ENCODE assay signal across 1 cellular context in the genomic region with DNA sequence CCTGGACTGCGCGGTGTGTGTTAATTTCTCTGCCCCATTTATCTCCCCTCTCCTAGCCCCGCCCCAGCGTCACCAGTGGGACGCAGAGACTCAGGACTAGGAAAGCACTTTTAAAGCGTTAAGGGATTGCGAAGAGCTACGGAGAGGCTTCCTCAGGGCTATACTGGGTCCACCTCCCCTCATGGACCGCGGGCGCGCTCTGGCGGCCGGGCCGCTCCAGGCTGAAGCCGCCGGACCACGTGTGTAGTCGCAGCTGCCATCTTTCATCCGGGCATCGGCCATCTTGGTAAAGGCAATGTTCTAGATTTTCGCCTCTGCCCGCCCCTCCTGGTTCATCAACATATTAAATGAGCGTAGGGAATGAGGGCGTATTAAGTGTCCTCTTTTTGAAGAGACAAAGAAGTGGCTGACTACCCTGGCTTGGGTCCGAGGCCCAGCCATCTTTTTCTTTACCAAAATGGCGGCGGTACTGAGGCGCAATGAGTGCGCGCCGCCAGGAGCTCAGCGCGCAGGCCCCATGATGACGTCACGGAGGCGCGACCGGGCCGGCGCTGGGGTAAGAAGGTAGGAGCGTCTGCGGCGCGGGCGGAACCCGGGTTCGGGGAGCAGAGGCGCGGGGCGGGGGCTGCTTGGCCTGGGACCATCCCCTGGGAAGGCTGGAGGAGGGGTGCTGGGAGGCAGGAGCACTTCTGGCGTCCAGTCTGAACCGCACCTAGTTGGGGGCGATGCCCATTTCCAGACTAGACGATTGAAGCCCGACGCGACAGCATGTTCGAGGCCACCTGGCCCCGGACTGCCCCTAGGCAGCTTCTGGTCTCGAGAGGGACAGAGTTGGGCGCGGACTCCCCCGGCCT.
TF ChIP-seq lines count a peak whose summit lies in the region.

A gene with protein sequence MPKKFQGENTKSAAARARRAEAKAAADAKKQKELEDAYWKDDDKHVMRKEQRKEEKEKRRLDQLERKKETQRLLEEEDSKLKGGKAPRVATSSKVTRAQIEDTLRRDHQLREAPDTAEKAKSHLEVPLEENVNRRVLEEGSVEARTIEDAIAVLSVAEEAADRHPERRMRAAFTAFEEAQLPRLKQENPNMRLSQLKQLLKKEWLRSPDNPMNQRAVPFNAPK (plus strand): TSS at position 531 of the 854 bp plus-strand sequence. CDS start 3,406 bp downstream, outside the sequence.

TF ChIP-seq in K562, 482 proteins besides CTCF, POLR2A, EP300 and RAD21 (continued from another document and continues in another):
- TF ChIP-seq, protein P1, sequence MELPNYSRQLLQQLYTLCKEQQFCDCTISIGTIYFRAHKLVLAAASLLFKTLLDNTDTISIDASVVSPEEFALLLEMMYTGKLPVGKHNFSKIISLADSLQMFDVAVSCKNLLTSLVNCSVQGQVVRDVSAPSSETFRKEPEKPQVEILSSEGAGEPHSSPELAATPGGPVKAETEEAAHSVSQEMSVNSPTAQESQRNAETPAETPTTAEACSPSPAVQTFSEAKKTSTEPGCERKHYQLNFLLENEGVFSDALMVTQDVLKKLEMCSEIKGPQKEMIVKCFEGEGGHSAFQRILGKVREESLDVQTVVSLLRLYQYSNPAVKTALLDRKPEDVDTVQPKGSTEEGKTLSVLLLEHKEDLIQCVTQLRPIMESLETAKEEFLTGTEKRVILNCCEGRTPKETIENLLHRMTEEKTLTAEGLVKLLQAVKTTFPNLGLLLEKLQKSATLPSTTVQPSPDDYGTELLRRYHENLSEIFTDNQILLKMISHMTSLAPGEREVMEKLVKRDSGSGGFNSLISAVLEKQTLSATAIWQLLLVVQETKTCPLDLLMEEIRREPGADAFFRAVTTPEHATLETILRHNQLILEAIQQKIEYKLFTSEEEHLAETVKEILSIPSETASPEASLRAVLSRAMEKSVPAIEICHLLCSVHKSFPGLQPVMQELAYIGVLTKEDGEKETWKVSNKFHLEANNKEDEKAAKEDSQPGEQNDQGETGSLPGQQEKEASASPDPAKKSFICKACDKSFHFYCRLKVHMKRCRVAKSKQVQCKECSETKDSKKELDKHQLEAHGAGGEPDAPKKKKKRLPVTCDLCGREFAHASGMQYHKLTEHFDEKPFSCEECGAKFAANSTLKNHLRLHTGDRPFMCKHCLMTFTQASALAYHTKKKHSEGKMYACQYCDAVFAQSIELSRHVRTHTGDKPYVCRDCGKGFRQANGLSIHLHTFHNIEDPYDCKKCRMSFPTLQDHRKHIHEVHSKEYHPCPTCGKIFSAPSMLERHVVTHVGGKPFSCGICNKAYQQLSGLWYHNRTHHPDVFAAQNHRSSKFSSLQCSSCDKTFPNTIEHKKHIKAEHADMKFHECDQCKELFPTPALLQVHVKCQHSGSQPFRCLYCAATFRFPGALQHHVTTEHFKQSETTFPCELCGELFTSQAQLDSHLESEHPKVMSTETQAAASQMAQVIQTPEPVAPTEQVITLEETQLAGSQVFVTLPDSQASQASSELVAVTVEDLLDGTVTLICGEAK (IDR thresholded peaks at IDR 0.05), result peak; percentile 67; the same call in 1 of the 2 replicates
- TF ChIP-seq, protein P1 (CRISPR knock-in tag; IDR thresholded peaks at IDR 0.05), result no peak
- TF ChIP-seq TBL1XR1 (IDR thresholded peaks at IDR 0.05; ENCODE audit: low read length in 2 of 2), result peak; percentile 52 to 84; a peak in 3 of 4 replicates
- TF ChIP-seq, protein P2, sequence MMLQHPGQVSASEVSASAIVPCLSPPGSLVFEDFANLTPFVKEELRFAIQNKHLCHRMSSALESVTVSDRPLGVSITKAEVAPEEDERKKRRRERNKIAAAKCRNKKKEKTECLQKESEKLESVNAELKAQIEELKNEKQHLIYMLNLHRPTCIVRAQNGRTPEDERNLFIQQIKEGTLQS (IDR thresholded peaks at IDR 0.05), result peak; percentile 99
- TF ChIP-seq, protein P2 (CRISPR knock-in tag; conservative IDR thresholded peaks at IDR 0.05), result no peak
- TF ChIP-seq TRIM25 (IDR thresholded peaks at IDR 0.05; ENCODE audit: borderline replicate concordance), result no peak
- TF ChIP-seq, protein P3, sequence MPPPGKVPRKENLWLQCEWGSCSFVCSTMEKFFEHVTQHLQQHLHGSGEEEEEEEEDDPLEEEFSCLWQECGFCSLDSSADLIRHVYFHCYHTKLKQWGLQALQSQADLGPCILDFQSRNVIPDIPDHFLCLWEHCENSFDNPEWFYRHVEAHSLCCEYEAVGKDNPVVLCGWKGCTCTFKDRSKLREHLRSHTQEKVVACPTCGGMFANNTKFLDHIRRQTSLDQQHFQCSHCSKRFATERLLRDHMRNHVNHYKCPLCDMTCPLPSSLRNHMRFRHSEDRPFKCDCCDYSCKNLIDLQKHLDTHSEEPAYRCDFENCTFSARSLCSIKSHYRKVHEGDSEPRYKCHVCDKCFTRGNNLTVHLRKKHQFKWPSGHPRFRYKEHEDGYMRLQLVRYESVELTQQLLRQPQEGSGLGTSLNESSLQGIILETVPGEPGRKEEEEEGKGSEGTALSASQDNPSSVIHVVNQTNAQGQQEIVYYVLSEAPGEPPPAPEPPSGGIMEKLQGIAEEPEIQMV (tag; conservative IDR thresholded peaks at IDR 0.05; ENCODE audit: low read depth), result peak; percentile 78; the same call in 1 of the 2 replicates
- peak; percentile 93 for TF ChIP-seq ZNF311 (CRISPR knock-in tag; IDR thresholded peaks at IDR 0.05)
- 0 out of 2 replicates have a peak, but pooled peaks have one; percentile 18 for TF ChIP-seq CHAMP1 (IDR thresholded peaks at IDR 0.05)
- TF ChIP-seq, protein P4, sequence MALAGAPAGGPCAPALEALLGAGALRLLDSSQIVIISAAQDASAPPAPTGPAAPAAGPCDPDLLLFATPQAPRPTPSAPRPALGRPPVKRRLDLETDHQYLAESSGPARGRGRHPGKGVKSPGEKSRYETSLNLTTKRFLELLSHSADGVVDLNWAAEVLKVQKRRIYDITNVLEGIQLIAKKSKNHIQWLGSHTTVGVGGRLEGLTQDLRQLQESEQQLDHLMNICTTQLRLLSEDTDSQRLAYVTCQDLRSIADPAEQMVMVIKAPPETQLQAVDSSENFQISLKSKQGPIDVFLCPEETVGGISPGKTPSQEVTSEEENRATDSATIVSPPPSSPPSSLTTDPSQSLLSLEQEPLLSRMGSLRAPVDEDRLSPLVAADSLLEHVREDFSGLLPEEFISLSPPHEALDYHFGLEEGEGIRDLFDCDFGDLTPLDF (CRISPR knock-in tag; IDR thresholded peaks at IDR 0.05), result no peak
- peak; percentile 98 for TF ChIP-seq ATF1 (CRISPR knock-in tag; IDR thresholded peaks at IDR 0.05)
- peak; percentile 100 for TF ChIP-seq ATF1 (tag; IDR thresholded peaks at IDR 0.05)
- TF ChIP-seq CBFA2T2 (conservative IDR thresholded peaks at IDR 0.05), result peak; percentile 60
- 0 out of 2 replicates have a peak, but pooled peaks have one; percentile 31 for TF ChIP-seq PTBP1 (IDR thresholded peaks at IDR 0.05; ENCODE audit: low read depth, low read length)
- peak; percentile 70; the same call in 1 of the 2 replicates for TF ChIP-seq ELF1 (tag; IDR thresholded peaks at IDR 0.05)
- TF ChIP-seq, protein P5, sequence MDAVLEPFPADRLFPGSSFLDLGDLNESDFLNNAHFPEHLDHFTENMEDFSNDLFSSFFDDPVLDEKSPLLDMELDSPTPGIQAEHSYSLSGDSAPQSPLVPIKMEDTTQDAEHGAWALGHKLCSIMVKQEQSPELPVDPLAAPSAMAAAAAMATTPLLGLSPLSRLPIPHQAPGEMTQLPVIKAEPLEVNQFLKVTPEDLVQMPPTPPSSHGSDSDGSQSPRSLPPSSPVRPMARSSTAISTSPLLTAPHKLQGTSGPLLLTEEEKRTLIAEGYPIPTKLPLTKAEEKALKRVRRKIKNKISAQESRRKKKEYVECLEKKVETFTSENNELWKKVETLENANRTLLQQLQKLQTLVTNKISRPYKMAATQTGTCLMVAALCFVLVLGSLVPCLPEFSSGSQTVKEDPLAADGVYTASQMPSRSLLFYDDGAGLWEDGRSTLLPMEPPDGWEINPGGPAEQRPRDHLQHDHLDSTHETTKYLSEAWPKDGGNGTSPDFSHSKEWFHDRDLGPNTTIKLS (IDR thresholded peaks at IDR 0.05; ENCODE audit: borderline replicate concordance, low read depth), result peak; percentile 72
- TF ChIP-seq YY1 (IDR thresholded peaks at IDR 0.05; ENCODE audit: borderline replicate concordance in 1 of 3, control insufficient read depth in 1 of 3, extremely low read depth in 1 of 3, insufficient read depth in 3 of 3, insufficient read length in 1 of 3, insufficient replicate concordance in 2 of 3, low read depth in 1 of 3, low read length in 2 of 3), result peak; percentile 100
- TF ChIP-seq BCOR (IDR thresholded peaks at IDR 0.05), result peak; percentile 70
- TF ChIP-seq ESRRA (IDR thresholded peaks at IDR 0.05; ENCODE audit: borderline replicate concordance, low read depth), result peak; percentile 66; the same call in 1 of the 2 replicates
- peak in 1 of 2 experiments; percentile 65; a peak in 1 of 4 replicates for TF ChIP-seq ARNT (IDR thresholded peaks at IDR 0.05)
- TF ChIP-seq CREB1 (IDR thresholded peaks at IDR 0.05), result peak; percentile 99
- peak; percentile 100 for TF ChIP-seq CREB1 (CRISPR knock-in tag; IDR thresholded peaks at IDR 0.05)
- TF ChIP-seq ETV5 (CRISPR knock-in tag; IDR thresholded peaks at IDR 0.05; ENCODE audit: low read depth), result peak; percentile 45; the same call in 1 of the 2 replicates
- TF ChIP-seq, protein P6, sequence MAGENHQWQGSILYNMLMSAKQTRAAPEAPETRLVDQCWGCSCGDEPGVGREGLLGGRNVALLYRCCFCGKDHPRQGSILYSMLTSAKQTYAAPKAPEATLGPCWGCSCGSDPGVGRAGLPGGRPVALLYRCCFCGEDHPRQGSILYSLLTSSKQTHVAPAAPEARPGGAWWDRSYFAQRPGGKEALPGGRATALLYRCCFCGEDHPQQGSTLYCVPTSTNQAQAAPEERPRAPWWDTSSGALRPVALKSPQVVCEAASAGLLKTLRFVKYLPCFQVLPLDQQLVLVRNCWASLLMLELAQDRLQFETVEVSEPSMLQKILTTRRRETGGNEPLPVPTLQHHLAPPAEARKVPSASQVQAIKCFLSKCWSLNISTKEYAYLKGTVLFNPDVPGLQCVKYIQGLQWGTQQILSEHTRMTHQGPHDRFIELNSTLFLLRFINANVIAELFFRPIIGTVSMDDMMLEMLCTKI (IDR thresholded peaks at IDR 0.05; ENCODE audit: partially characterized antibody), result no peak
- no peak for TF ChIP-seq ZNF75A (CRISPR knock-in tag; IDR thresholded peaks at IDR 0.05)
